Comparison of ENCODE assay signal across 1 cellular context in genomic region chrX:55919367-55920221, GRCh38.
TF ChIP-seq lines count a peak whose summit lies in the region.

No MANE protein-coding gene starts in this region.

TF ChIP-seq in GM12878, 131 proteins besides CTCF, POLR2A, EP300 and RAD21 (continued from another document and continues in another):
- TF ChIP-seq ETV6 (conservative IDR thresholded peaks at IDR 0.05 in 1 of 2, IDR thresholded peaks at IDR 0.05 in 1 of 2; ENCODE audit: borderline replicate concordance in 1 of 2, low read depth in 1 of 2) (peak in 1 of 2 experiments; percentile 80; a peak in 2 of 4 replicates), CBFB (IDR thresholded peaks at IDR 0.05; ENCODE audit: low read depth) (peak; percentile 76; the same call in 1 of the 2 replicates), BACH1 (IDR thresholded peaks at IDR 0.05; ENCODE audit: borderline replicate concordance) (peak; percentile 96), SUZ12 (IDR thresholded peaks at IDR 0.05; ENCODE audit: unreplicated experiment) (no peak), HSF1 (IDR thresholded peaks at IDR 0.05; ENCODE audit: low read depth, low read length) (no peak), MEF2A (IDR thresholded peaks at IDR 0.05; ENCODE audit: insufficient read depth, low read depth, low read length) (peak; percentile 89), TCF12 (IDR thresholded peaks at IDR 0.05; ENCODE audit: low read depth, low read length) (peak; percentile 98), CBX3 (IDR thresholded peaks at IDR 0.05; ENCODE audit: borderline replicate concordance, low read depth) (no peak), CUX1 (IDR thresholded peaks at IDR 0.05; ENCODE audit: insufficient replicate concordance, low read depth, low read length) (no peak), TARDBP (IDR thresholded peaks at IDR 0.05; ENCODE audit: borderline replicate concordance) (peak; percentile 74), SMC3 (IDR thresholded peaks at IDR 0.05; ENCODE audit: borderline replicate concordance, low read length) (peak; percentile 22; the same call in 1 of the 2 replicates), HDGF (IDR thresholded peaks at IDR 0.05) (no peak), EED (IDR thresholded peaks at IDR 0.05; ENCODE audit: low read depth) (peak; percentile 99), IKZF1 (conservative IDR thresholded peaks at IDR 0.05) (peak; percentile 99), ZBED1 (IDR thresholded peaks at IDR 0.05; ENCODE audit: borderline replicate concordance) (peak; percentile 53; the same call in 1 of the 2 replicates), GATAD2B (conservative IDR thresholded peaks at IDR 0.05; ENCODE audit: low read depth) (peak; percentile 93), ZNF274 (IDR thresholded peaks at IDR 0.05; ENCODE audit: insufficient read depth, insufficient read length) (no peak), TCF7 (IDR thresholded peaks at IDR 0.05; ENCODE audit: borderline replicate concordance) (peak; percentile 63; the same call in 1 of the 2 replicates), RUNX3 (IDR thresholded peaks at IDR 0.05; ENCODE audit: low read length) (peak; percentile 85), CHD1 (IDR thresholded peaks at IDR 0.05; ENCODE audit: low read depth, low read length) (0 out of 2 replicates have a peak, but pooled peaks have one; percentile 57), SMAD1 (IDR thresholded peaks at IDR 0.05; ENCODE audit: low read depth, partially characterized antibody) (peak; percentile 53), ESRRA (IDR thresholded peaks at IDR 0.05; ENCODE audit: low read length) (no peak), JUNB (IDR thresholded peaks at IDR 0.05) (peak; percentile 87), DPF2 (IDR thresholded peaks at IDR 0.05) (peak; percentile 96), CBX5 (IDR thresholded peaks at IDR 0.05; ENCODE audit: low read depth) (peak; percentile 74), MLLT1 (IDR thresholded peaks at IDR 0.05) (peak; percentile 71), BCL3 (IDR thresholded peaks at IDR 0.05; ENCODE audit: borderline replicate concordance, insufficient read depth, low read depth, low read length, poor library complexity, severe bottlenecking) (peak; percentile 94), TCF3 (IDR thresholded peaks at IDR 0.05; ENCODE audit: borderline replicate concordance, insufficient read depth, low read depth, low read length) (peak; percentile 99), ATF7 (IDR thresholded peaks at IDR 0.05; ENCODE audit: low read depth) (peak; percentile 63), NBN (IDR thresholded peaks at IDR 0.05) (peak; percentile 84; the same call in 1 of the 2 replicates), BCL11A (IDR thresholded peaks at IDR 0.05; ENCODE audit: low read depth, low read length) (peak; percentile 84), MXI1 (IDR thresholded peaks at IDR 0.05; ENCODE audit: low read depth, low read length) (no peak), ZSCAN29 (IDR thresholded peaks at IDR 0.05) (no peak), BMI1 (IDR thresholded peaks at IDR 0.05; ENCODE audit: borderline replicate concordance) (peak; percentile 55; the same call in 1 of the 2 replicates), NR2F1 (conservative IDR thresholded peaks at IDR 0.05) (peak; percentile 86), RB1 (IDR thresholded peaks at IDR 0.05; ENCODE audit: borderline replicate concordance) (peak; percentile 61; the same call in 1 of the 2 replicates), IRF4 (IDR thresholded peaks at IDR 0.05; ENCODE audit: low read depth, low read length) (peak; percentile 97), LARP7 (IDR thresholded peaks at IDR 0.05) (0 out of 2 replicates have a peak, but pooled peaks have one; percentile 31), CREM (IDR thresholded peaks at IDR 0.05; ENCODE audit: low read depth) (peak; percentile 86), FOXM1 (IDR thresholded peaks at IDR 0.05; ENCODE audit: low read depth, low read length) (peak; percentile 80; the same call in 1 of the 2 replicates), E2F8 (IDR thresholded peaks at IDR 0.05; ENCODE audit: low read depth, partially characterized antibody) (no peak), NR2C1 (IDR thresholded peaks at IDR 0.05) (no peak), SIN3A (IDR thresholded peaks at IDR 0.05; ENCODE audit: low read depth, low read length) (no peak), E2F4 (IDR thresholded peaks at IDR 0.05; ENCODE audit: low read depth, low read length) (no peak), NFIC (IDR thresholded peaks at IDR 0.05; ENCODE audit: low read depth, low read length) (peak; percentile 78), TBL1XR1 (IDR thresholded peaks at IDR 0.05; ENCODE audit: low read depth, low read length) (peak; percentile 75; the same call in 1 of the 2 replicates), MEF2B (IDR thresholded peaks at IDR 0.05; ENCODE audit: partially characterized antibody, poor library complexity, severe bottlenecking) (peak; percentile 99)
- TF ChIP-seq, protein P1, sequence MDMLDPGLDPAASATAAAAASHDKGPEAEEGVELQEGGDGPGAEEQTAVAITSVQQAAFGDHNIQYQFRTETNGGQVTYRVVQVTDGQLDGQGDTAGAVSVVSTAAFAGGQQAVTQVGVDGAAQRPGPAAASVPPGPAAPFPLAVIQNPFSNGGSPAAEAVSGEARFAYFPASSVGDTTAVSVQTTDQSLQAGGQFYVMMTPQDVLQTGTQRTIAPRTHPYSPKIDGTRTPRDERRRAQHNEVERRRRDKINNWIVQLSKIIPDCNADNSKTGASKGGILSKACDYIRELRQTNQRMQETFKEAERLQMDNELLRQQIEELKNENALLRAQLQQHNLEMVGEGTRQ (IDR thresholded peaks at IDR 0.05; ENCODE audit: borderline replicate concordance, low read depth, low read length), result no peak
- TF ChIP-seq, protein P2, sequence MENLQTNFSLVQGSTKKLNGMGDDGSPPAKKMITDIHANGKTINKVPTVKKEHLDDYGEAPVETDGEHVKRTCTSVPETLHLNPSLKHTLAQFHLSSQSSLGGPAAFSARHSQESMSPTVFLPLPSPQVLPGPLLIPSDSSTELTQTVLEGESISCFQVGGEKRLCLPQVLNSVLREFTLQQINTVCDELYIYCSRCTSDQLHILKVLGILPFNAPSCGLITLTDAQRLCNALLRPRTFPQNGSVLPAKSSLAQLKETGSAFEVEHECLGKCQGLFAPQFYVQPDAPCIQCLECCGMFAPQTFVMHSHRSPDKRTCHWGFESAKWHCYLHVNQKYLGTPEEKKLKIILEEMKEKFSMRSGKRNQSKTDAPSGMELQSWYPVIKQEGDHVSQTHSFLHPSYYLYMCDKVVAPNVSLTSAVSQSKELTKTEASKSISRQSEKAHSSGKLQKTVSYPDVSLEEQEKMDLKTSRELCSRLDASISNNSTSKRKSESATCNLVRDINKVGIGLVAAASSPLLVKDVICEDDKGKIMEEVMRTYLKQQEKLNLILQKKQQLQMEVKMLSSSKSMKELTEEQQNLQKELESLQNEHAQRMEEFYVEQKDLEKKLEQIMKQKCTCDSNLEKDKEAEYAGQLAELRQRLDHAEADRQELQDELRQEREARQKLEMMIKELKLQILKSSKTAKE (IDR thresholded peaks at IDR 0.05; ENCODE audit: low read depth, poor library complexity, severe bottlenecking), result peak; percentile 70
- TF ChIP-seq, protein P3, sequence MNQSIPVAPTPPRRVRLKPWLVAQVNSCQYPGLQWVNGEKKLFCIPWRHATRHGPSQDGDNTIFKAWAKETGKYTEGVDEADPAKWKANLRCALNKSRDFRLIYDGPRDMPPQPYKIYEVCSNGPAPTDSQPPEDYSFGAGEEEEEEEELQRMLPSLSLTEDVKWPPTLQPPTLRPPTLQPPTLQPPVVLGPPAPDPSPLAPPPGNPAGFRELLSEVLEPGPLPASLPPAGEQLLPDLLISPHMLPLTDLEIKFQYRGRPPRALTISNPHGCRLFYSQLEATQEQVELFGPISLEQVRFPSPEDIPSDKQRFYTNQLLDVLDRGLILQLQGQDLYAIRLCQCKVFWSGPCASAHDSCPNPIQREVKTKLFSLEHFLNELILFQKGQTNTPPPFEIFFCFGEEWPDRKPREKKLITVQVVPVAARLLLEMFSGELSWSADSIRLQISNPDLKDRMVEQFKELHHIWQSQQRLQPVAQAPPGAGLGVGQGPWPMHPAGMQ (IDR thresholded peaks at IDR 0.05; ENCODE audit: borderline replicate concordance), result no peak
